ENCODE assay signal across 9 cellular contexts in the genomic region with DNA sequence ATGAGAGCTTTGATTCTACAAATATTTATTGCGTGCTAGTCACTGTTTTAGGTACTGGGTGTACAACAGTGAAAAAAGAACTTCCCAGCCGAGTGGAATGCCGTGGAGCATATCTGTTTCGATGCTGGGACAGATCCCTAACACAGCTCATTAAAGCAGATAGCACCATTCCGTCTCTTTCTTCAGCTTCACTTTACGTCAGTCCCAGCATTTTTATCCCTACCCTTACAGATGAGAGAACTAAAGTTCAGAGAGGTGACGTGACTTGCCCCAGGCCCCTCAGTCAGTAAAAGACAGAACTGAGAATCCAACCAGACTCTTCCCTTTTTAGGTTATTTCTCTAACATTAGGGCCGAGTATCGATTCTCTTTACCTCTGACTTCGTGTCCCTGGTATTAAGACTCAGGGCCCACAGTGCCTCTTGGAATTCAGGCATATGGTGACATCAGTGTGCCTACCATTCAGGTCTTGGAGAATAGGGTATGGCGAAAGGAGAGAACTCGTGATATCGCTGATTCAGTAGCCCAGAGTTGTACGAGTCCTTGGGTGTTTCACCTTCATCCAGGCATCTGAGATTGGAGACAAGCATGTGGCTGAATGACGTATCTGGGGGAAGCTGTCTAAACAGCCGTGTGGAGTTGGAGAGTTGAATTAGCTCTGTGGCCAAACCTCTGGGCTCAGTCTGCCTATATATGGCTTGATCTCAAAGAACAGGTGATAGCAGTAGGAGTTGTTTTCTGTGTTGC. TPM values are rescaled to one million over a fixed set of nuclear protein-coding genes. Genes with fewer than 3 reads are reported as not detected.
DNase-seq lines count a peak whose midpoint lies in the region; ATAC-seq, FAIRE-seq and TF ChIP-seq lines count a peak whose summit lies in the region.
"Had no signal": no experiment of that assay in that cellular context is flagged by ENCODE, and none has a peak within 500 bp of the region (broad histone marks: within the 10 kb centered on the region; RNA-seq: fewer than 3 reads in every experiment).

No MANE protein-coding gene starts in this region.

- intact Hi-C loops in Right ventricle myocardium inferior (cut with DNase I) = no loop called here
- intact Hi-C loops in cardiac septum (cut with DNase I) = no loop called here

- no peak overlapping the region for H3K4me3 Mint-ChIP-seq in neural crest cell

- H3K4me1 Mint-ChIP-seq in neural crest cell = peaks cover 69% of the 10 kb centered on the region

- TF ChIP-seq CTCF in neural crest cell (conservative IDR thresholded peaks at IDR 0.05) (no peak), D721Med (IDR thresholded peaks at IDR 0.05; ENCODE audit: insufficient read depth, missing control alignments) (no peak)

- H3K9me3 Mint-ChIP-seq in neural crest cell = no peaks in the 10 kb centered on the region

- no peaks in the 10 kb centered on the region for H3K27me3 Mint-ChIP-seq in neural crest cell (ENCODE audit: low read depth)

- no peak for DNase-seq in Right ventricle myocardium inferior (ENCODE audit: missing footprints)
- DNase-seq in cardiac septum (ENCODE audit: low spot score) = no peak
- DNase-seq in neural crest cell (ENCODE audit: low read depth, low spot score) = no peak
- DNase-seq in HEK293T (ENCODE audit: extremely low spot score) = no peak
- no peak for DNase-seq in D721Med (ENCODE audit: insufficient read length, low spot score)
- DNase-seq: NCI-H774 had no signal

- ATAC-seq in Right ventricle myocardium inferior (peak; percentile 77), esophagus mucosa (peak; percentile 82), GM21528 (IDR thresholded peaks at IDR 0.05; ENCODE audit: low FRiP score, unreplicated experiment) (no peak), GM18858 (IDR thresholded peaks at IDR 0.05; ENCODE audit: unreplicated experiment) (no peak)

- FAIRE-seq in D721Med (lab: Jason Lieb, UNC) = no peak

- POLR2A ChIA-PET in HEK293T (lab: Yijun Ruan, JAX) = no interaction called here

- CTCF ChIA-PET in HEK293T (lab: Yijun Ruan, JAX) = no interaction called here

- no peaks in the 10 kb centered on the region for H3K36me3 Mint-ChIP-seq in neural crest cell (ENCODE audit: low read depth)

- H3K27ac Mint-ChIP-seq in neural crest cell (ENCODE audit: unreplicated experiment) = peak overlapping the region; percentile 85

TF ChIP-seq in HEK293T, 16 proteins besides CTCF, POLR2A, EP300 and RAD21:
- TF ChIP-seq BHLHE40 (IDR thresholded peaks at IDR 0.05; ENCODE audit: borderline replicate concordance) = no peak
- no peak for TF ChIP-seq L3MBTL2 (conservative IDR thresholded peaks at IDR 0.05)
- no peak for TF ChIP-seq NFRKB (IDR thresholded peaks at IDR 0.05)
- TF ChIP-seq FOXA1 (IDR thresholded peaks at IDR 0.05) = no peak
- TF ChIP-seq HDGF (IDR thresholded peaks at IDR 0.05; ENCODE audit: borderline replicate concordance) = no peak
- TF ChIP-seq, protein P1, sequence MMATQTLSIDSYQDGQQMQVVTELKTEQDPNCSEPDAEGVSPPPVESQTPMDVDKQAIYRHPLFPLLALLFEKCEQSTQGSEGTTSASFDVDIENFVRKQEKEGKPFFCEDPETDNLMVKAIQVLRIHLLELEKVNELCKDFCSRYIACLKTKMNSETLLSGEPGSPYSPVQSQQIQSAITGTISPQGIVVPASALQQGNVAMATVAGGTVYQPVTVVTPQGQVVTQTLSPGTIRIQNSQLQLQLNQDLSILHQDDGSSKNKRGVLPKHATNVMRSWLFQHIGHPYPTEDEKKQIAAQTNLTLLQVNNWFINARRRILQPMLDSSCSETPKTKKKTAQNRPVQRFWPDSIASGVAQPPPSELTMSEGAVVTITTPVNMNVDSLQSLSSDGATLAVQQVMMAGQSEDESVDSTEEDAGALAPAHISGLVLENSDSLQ (IDR thresholded peaks at IDR 0.05) = no peak
- TF ChIP-seq ELF4 (IDR thresholded peaks at IDR 0.05) = no peak
- no peak for TF ChIP-seq LEF1 (IDR thresholded peaks at IDR 0.05; ENCODE audit: borderline replicate concordance)
- no peak for TF ChIP-seq ARNT (IDR thresholded peaks at IDR 0.05)
- TF ChIP-seq FOXM1 (IDR thresholded peaks at IDR 0.05; ENCODE audit: borderline replicate concordance) = no peak
- TF ChIP-seq SP1 (IDR thresholded peaks at IDR 0.05) = no peak
- TF ChIP-seq FOXK2 (IDR thresholded peaks at IDR 0.05) = no peak

RNA-seq across cellular contexts. Expression of a gene that starts 27.1 kb away (rescaled TPM):
- total RNA-seq in Right ventricle myocardium inferior (145 TPM), cardiac septum (190 TPM), esophagus mucosa (455 TPM), neural crest cell (324 and 335 TPM in 2 replicates)

RNA-seq across cellular contexts. Expression of a gene that starts 55.6 kb away (rescaled TPM):
- total RNA-seq in Right ventricle myocardium inferior (660 TPM), cardiac septum (483 TPM), esophagus mucosa (304 TPM), neural crest cell (255 TPM in 2 replicates)

RNA-seq across cellular contexts. Expression of a gene that starts 56.8 kb away (rescaled TPM):
- total RNA-seq in Right ventricle myocardium inferior (3.1 TPM), cardiac septum (1.5 TPM), esophagus mucosa (3.4 TPM), neural crest cell (1.5 and 3.4 TPM in 2 replicates)

Comparison
In these comparisons a context has a peak if more than half of its experiments do, and no peak if none do; other contexts are left out.
1. ATAC-seq: peak in Right ventricle myocardium inferior (single experiment) and esophagus mucosa (single experiment); none in GM21528 (single experiment) and GM18858 (single experiment).